18 cellular contexts compared by ENCODE assay signal in genomic region chr10:99451499-99451788, GRCh38. TPM values are rescaled to one million over a fixed set of nuclear protein-coding genes. Genes with fewer than 3 reads are reported as not detected.
DNase-seq lines count a peak whose midpoint lies in the region; ATAC-seq and TF ChIP-seq lines count a peak whose summit lies in the region.
"Had no signal": no experiment of that assay in that cellular context is flagged by ENCODE, and none has a peak within 500 bp of the region (broad histone marks: within the 10 kb centered on the region; RNA-seq: fewer than 3 reads in every experiment).

No MANE protein-coding gene starts in this region.

- H3K4me1 ChIP-seq in left ventricle myocardium inferior (peaks cover 4% of the 10 kb centered on the region), endodermal cell (ENCODE audit: control insufficient read depth, insufficient read depth, low read length) (peaks cover 30% of the 10 kb centered on the region), mesenchymal stem cell (ENCODE audit: control insufficient read depth, insufficient read depth, low read depth, low read length) (no peaks in the 10 kb centered on the region)
- no peaks in the 10 kb centered on the region for H3K4me1 ChIP-seq in CD8-positive, alpha-beta memory T cell (ENCODE audit: insufficient read depth, low read length)
- H3K4me1 ChIP-seq in effector memory CD4-positive, alpha-beta T cell (ENCODE audit: control insufficient read depth, insufficient read depth, low read length, poor library complexity, severe bottlenecking) = no peaks in the 10 kb centered on the region

- H3K9me3 Mint-ChIP-seq in endodermal cell = no peaks in the 10 kb centered on the region
- H3K9me3 Mint-ChIP-seq in CD8-positive, alpha-beta memory T cell = no peaks in the 10 kb centered on the region

- H3K9me3 ChIP-seq in left ventricle myocardium inferior (replicated peaks) (no peaks in the 10 kb centered on the region), endodermal cell (ENCODE audit: control insufficient read depth, low read length) (no peaks in the 10 kb centered on the region), mesenchymal stem cell (ENCODE audit: control insufficient read depth, low read length) (no peaks in the 10 kb centered on the region)
- no peaks in the 10 kb centered on the region for H3K9me3 ChIP-seq in CD8-positive, alpha-beta memory T cell (ENCODE audit: low read length)
- no peaks in the 10 kb centered on the region for H3K9me3 ChIP-seq in effector memory CD4-positive, alpha-beta T cell (ENCODE audit: control insufficient read depth, low read length)

- DNase-seq in left ventricle myocardium inferior (no peak), Right ventricle myocardium superior (no peak), endodermal cell (no peak), mesenchymal stem cell (no peak)
- DNase-seq in CD8-positive, alpha-beta memory T cell = no peak
- no peak for DNase-seq in effector memory CD4-positive, alpha-beta T cell
- no peak for DNase-seq in stimulated activated CD4-positive, alpha-beta T cell treated with anti-CD3 and anti-CD28 coated beads, Interleukin-4, amount 100 ng/mL, for 1 hour
- DNase-seq: AML-193, COR-L47, NCI-H1417 treated with DMSO at 0.1 percent for 48 hours, NCI-H226, NCI-H524, PC-3 had no signal

- no peak overlapping the region for H3K23ac ChIP-seq in mesenchymal stem cell (ENCODE audit: low read length in 2 of 2)

- H3K4me3 Mint-ChIP-seq in endodermal cell = peak overlapping the region; percentile 37
- no peak overlapping the region for H3K4me3 Mint-ChIP-seq in CD8-positive, alpha-beta memory T cell

- no peak overlapping the region for H3K4me2 ChIP-seq in mesenchymal stem cell (ENCODE audit: low read length, poor library complexity, severe bottlenecking)
- H3K4me2 ChIP-seq: KMS-11 had no signal

- no peaks in the 10 kb centered on the region for H3K79me1 ChIP-seq in mesenchymal stem cell (replicated peaks; ENCODE audit: low read length, poor library complexity, severe bottlenecking)

- no peak for ATAC-seq in Right ventricle myocardium superior (ENCODE audit: poor library complexity)
- no peak for ATAC-seq in GM21381 (IDR thresholded peaks at IDR 0.05; ENCODE audit: unreplicated experiment)
- ATAC-seq: PC-3 had no signal

- no peak overlapping the region for H2AFZ ChIP-seq in mesenchymal stem cell (ENCODE audit: low read depth, low read length)

- intact Hi-C loops in left ventricle myocardium inferior (cut with micrococcal nuclease) (no loop called here), Right ventricle myocardium superior (cut with DNase I) (no loop called here)

- H3K4me1 Mint-ChIP-seq in endodermal cell = peaks cover 67% of the 10 kb centered on the region
- no peaks in the 10 kb centered on the region for H3K4me1 Mint-ChIP-seq in CD8-positive, alpha-beta memory T cell

- H3K36me3 Mint-ChIP-seq in endodermal cell (ENCODE audit: low read depth) = no peaks in the 10 kb centered on the region
- H3K36me3 Mint-ChIP-seq in CD8-positive, alpha-beta memory T cell = no peaks in the 10 kb centered on the region

- no peak overlapping the region for H2BK5ac ChIP-seq in mesenchymal stem cell (ENCODE audit: low read depth, low read length, poor library complexity, severe bottlenecking)

- H3K27me3 ChIP-seq in left ventricle myocardium inferior (ENCODE audit: low read depth) (peaks cover 87% of the 10 kb centered on the region), endodermal cell (ENCODE audit: control insufficient read depth, insufficient read depth, low read length, poor library complexity, severe bottlenecking) (peaks cover 24% of the 10 kb centered on the region), mesenchymal stem cell (ENCODE audit: control insufficient read depth in 1 of 2, insufficient read depth in 1 of 2, low read length in 2 of 2) (peaks cover 64 to 91% of the 10 kb centered on the region in 2 experiments)
- no peaks in the 10 kb centered on the region for H3K27me3 ChIP-seq in CD8-positive, alpha-beta memory T cell (ENCODE audit: insufficient read depth, low read length, poor library complexity, severe bottlenecking)
- no peaks in the 10 kb centered on the region for H3K27me3 ChIP-seq in effector memory CD4-positive, alpha-beta T cell (replicated peaks; ENCODE audit: control insufficient read depth, insufficient read depth, low read length, poor library complexity, severe bottlenecking)

- H3K9ac ChIP-seq in endodermal cell (ENCODE audit: extremely low read depth, low read length, poor library complexity, severe bottlenecking) (no peak overlapping the region), mesenchymal stem cell (ENCODE audit: low read length) (no peak overlapping the region)
- H3K9ac ChIP-seq: KMS-11 had no signal

- H2BK15ac ChIP-seq in mesenchymal stem cell (ENCODE audit: low read depth, poor library complexity, severe bottlenecking) = no peak overlapping the region

- no peak overlapping the region for H2AK5ac ChIP-seq in mesenchymal stem cell (ENCODE audit: low read length, severe bottlenecking)

- POLR2A ChIA-PET in CD8-positive, alpha-beta memory T cell (lab: Charles Lee) = no interaction called here

- CTCF ChIA-PET in CD8-positive, alpha-beta memory T cell (lab: Charles Lee) = no interaction called here

- H3K4me3 ChIP-seq in left ventricle myocardium inferior = no peak overlapping the region
- H3K4me3 ChIP-seq in endodermal cell (ENCODE audit: low read length) = no peak overlapping the region
- H3K4me3 ChIP-seq in mesenchymal stem cell (ENCODE audit: insufficient read depth in 1 of 2, low read depth in 1 of 2, low read length in 2 of 2) = no peak overlapping the region
- no peak overlapping the region for H3K4me3 ChIP-seq in CD8-positive, alpha-beta memory T cell (ENCODE audit: low read length)
- no peak overlapping the region for H3K4me3 ChIP-seq in effector memory CD4-positive, alpha-beta T cell (ENCODE audit: insufficient read depth, low read depth, low read length, poor library complexity, severe bottlenecking)

- H3K27ac Mint-ChIP-seq in endodermal cell = no peak overlapping the region
- H3K27ac Mint-ChIP-seq in CD8-positive, alpha-beta memory T cell = no peak overlapping the region

- WGBS in endodermal cell (ENCODE audit: insufficient coverage in 1 of 2, insufficient read length in 1 of 2), 2 experiments = 43 to 56% methylated on average over 2 to 5 of the region's 5 CpGs
- WGBS in mesenchymal stem cell = 5% methylated on average over 3 of the region's 5 CpGs

- H3K27ac ChIP-seq in left ventricle myocardium inferior (replicated peaks) (peak overlapping the region; percentile 51), endodermal cell (ENCODE audit: low read depth, low read length) (no peak overlapping the region), mesenchymal stem cell (ENCODE audit: low read length, poor library complexity, severe bottlenecking) (no peak overlapping the region)
- no peak overlapping the region for H3K27ac ChIP-seq in CD8-positive, alpha-beta memory T cell (ENCODE audit: low read depth, low read length)
- H3K27ac ChIP-seq in effector memory CD4-positive, alpha-beta T cell (ENCODE audit: insufficient read depth, low read length, poor library complexity, severe bottlenecking) = no peak overlapping the region
- H3K27ac ChIP-seq: 22Rv1, C4-2B, KMS-11, RWPE1 had no signal

- no peak for TF ChIP-seq CTCF in left ventricle myocardium inferior (IDR thresholded peaks at IDR 0.05; ENCODE audit: borderline replicate concordance)
- TF ChIP-seq CTCF in endodermal cell (conservative IDR thresholded peaks at IDR 0.05) = no peak

- H3K36me3 ChIP-seq in left ventricle myocardium inferior = no peaks in the 10 kb centered on the region
- H3K36me3 ChIP-seq in endodermal cell (ENCODE audit: control insufficient read depth, insufficient read depth, low read length) = no peaks in the 10 kb centered on the region
- no peaks in the 10 kb centered on the region for H3K36me3 ChIP-seq in mesenchymal stem cell (ENCODE audit: control insufficient read depth in 1 of 2, insufficient read depth in 2 of 2, low read depth in 1 of 2, low read length in 2 of 2)
- H3K36me3 ChIP-seq in CD8-positive, alpha-beta memory T cell (ENCODE audit: insufficient read depth, low read length) = no peaks in the 10 kb centered on the region
- H3K36me3 ChIP-seq in effector memory CD4-positive, alpha-beta T cell (ENCODE audit: control insufficient read depth, insufficient read depth, low read length) = no peaks in the 10 kb centered on the region

- H4K8ac ChIP-seq in mesenchymal stem cell (ENCODE audit: low read length) = peak overlapping the region; percentile 40

- peaks cover 13% of the 10 kb centered on the region for H3K27me3 Mint-ChIP-seq in endodermal cell (ENCODE audit: insufficient read depth)
- peaks cover 20 to 60% of the 10 kb centered on the region in 2 donors for H3K27me3 Mint-ChIP-seq in CD8-positive, alpha-beta memory T cell

- no peak overlapping the region for H4K91ac ChIP-seq in mesenchymal stem cell (ENCODE audit: low read length)

- H3K14ac ChIP-seq in mesenchymal stem cell (ENCODE audit: low read length in 2 of 2) = no peak overlapping the region

- no peak overlapping the region for H2BK120ac ChIP-seq in mesenchymal stem cell (ENCODE audit: low read depth, low read length)

- no peak overlapping the region for H3K18ac ChIP-seq in mesenchymal stem cell (ENCODE audit: low read depth in 1 of 2, low read length in 2 of 2)

- no peak overlapping the region for H3K4ac ChIP-seq in mesenchymal stem cell (ENCODE audit: low read depth in 1 of 2, low read length in 2 of 2)

- H2BK12ac ChIP-seq in mesenchymal stem cell (ENCODE audit: low read length in 2 of 2) = peak overlapping the region in 1 of 2 experiments; percentile 30

RNA-seq across cellular contexts. Expression of gene GOT1, which starts 21.0 kb away (rescaled TPM):
- 609 TPM for total RNA-seq in left ventricle myocardium inferior
- 516 TPM for total RNA-seq in Right ventricle myocardium superior
- total RNA-seq in endodermal cell = 10 to 100 TPM; 35.1 to 36.5 TPM
- 39.7 TPM for polyA plus RNA-seq in endodermal cell (2013, experiment 1 of 2)
- polyA plus RNA-seq in endodermal cell (2013, experiment 2 of 2) = 35.5 TPM
- 36.0 TPM for polyA plus RNA-seq in mesenchymal stem cell (2013, experiment 1 of 2)
- polyA plus RNA-seq in mesenchymal stem cell (2013, experiment 2 of 2) = 36.7 TPM
- 10 to 100 TPM; 32.9 to 33.4 TPM for total RNA-seq in CD8-positive, alpha-beta memory T cell
- 24.6 TPM for polyA plus RNA-seq in CD8-positive, alpha-beta memory T cell

Comparison
In these comparisons a context has a peak if more than half of its experiments do, and no peak if none do; other contexts are left out.
1. RNA of gene GOT1, which starts 21.0 kb away (total RNA-seq): 609 TPM in left ventricle myocardium inferior (single experiment) and 516 TPM in Right ventricle myocardium superior (single experiment); 35.1 to 36.5 TPM in endodermal cell and 32.9 to 33.4 TPM in CD8-positive, alpha-beta memory T cell; every median in the first group is over 10 times any median in the second.